8 cellular contexts compared by ENCODE assay signal in genomic region chr19:2168619-2169424, GRCh38. TPM values are rescaled to one million over a fixed set of nuclear protein-coding genes. Genes with fewer than 3 reads are reported as not detected.
DNase-seq lines count a peak whose midpoint lies in the region; ATAC-seq, FAIRE-seq and TF ChIP-seq lines count a peak whose summit lies in the region.

No MANE protein-coding gene starts in this region.

- ATAC-seq in GM19468 (IDR thresholded peaks at IDR 0.05; ENCODE audit: extremely low read depth, unreplicated experiment): peak; percentile 15

- intact Hi-C loops in breast epithelium (cut with DNase I; ENCODE audit: low total_unique reads): loop anchor here (10.0 kb wide), 1 partner anchor 106 kb away; no protein-coding TSS in a partner anchor

- peak overlapping the region; percentile 91 to 92 for H3K27ac ChIP-seq in breast epithelium
- H3K27ac ChIP-seq in keratinocyte (ENCODE audit: control insufficient read depth, insufficient read depth, low read length): peak overlapping the region; percentile 48

- no peak for TF ChIP-seq POLR2A in breast epithelium (IDR thresholded peaks at IDR 0.05)

- H3K79me2 ChIP-seq in keratinocyte (ENCODE audit: control insufficient read depth, insufficient read depth, low read length): peaks cover 83% of the 10 kb centered on the region

- FAIRE-seq in HTR-8/SVneo (lab: Jason Lieb, UNC): peak; percentile 87
- FAIRE-seq in keratinocyte (lab: Jason Lieb, UNC): peak; percentile 66

- H2AFZ ChIP-seq in keratinocyte (ENCODE audit: control insufficient read depth, low read length): no peak overlapping the region

- H4K20me1 ChIP-seq in keratinocyte (ENCODE audit: control insufficient read depth, extremely low read depth, insufficient read depth, low read length): peaks cover 36% of the 10 kb centered on the region

- peak overlapping the region; percentile 55 for H3K4me2 ChIP-seq in keratinocyte (ENCODE audit: control insufficient read depth, extremely low read depth, insufficient read depth, low read depth, low read length)

- TF ChIP-seq CTCF in breast epithelium (IDR thresholded peaks at IDR 0.05): no peak
- no peak for TF ChIP-seq CTCF in keratinocyte (optimal IDR thresholded peaks at IDR 0.05 in 1 of 3, IDR thresholded peaks at IDR 0.05 in 1 of 3, conservative IDR thresholded peaks at IDR 0.05 in 1 of 3; ENCODE audit: extremely low read depth in 1 of 3, insufficient read depth in 2 of 3, low read length in 3 of 3)

- peaks cover 11 to 28% of the 10 kb centered on the region in 2 donors for H3K4me1 ChIP-seq in breast epithelium
- H3K4me1 ChIP-seq in keratinocyte (ENCODE audit: control insufficient read depth, extremely low read depth, insufficient read depth, low read length): peaks cover 31% of the 10 kb centered on the region

- dilution Hi-C loops in keratinocyte (cut with MboI; ENCODE audit: extremely low pct_ligation_motif_present, low sequenced_read_pairs): no loop called here

- H3K4me3 ChIP-seq in breast epithelium: peak overlapping the region in 2 of 3 donors; percentile 3 to 48
- H3K4me3 ChIP-seq in keratinocyte (ENCODE audit: control insufficient read depth in 2 of 3, extremely low read depth in 1 of 3, insufficient read depth in 2 of 3, low read depth in 1 of 3, low read length in 3 of 3): no peak overlapping the region

- H3K27me3 ChIP-seq in breast epithelium (no peaks in the 10 kb centered on the region), keratinocyte (ENCODE audit: control insufficient read depth, extremely low read depth, insufficient read depth, low read length) (no peaks in the 10 kb centered on the region)

- peaks cover 2% of the 10 kb centered on the region for H3K9me1 ChIP-seq in keratinocyte (ENCODE audit: control insufficient read depth, extremely low read depth, insufficient read depth, low read length)

- DNase-seq in COLO668 (lab: John Stamatoyannopoulos, UW; ENCODE audit: unreplicated experiment): peak; percentile 87
- peak; percentile 93 for DNase-seq in HTR-8/SVneo (ENCODE audit: insufficient read length, low spot score)
- DNase-seq in UCSD-AML1 (lab: John Stamatoyannopoulos, UW; ENCODE audit: unreplicated experiment): peak; percentile 89
- peak; percentile 95 to 96 for DNase-seq in breast epithelium (ENCODE audit: low spot score in 2 of 2)
- peak; percentile 92 for DNase-seq in keratinocyte (ENCODE audit: low read depth, low spot score)
- DNase-seq in stimulated activated CD4-positive, alpha-beta T cell treated with anti-CD3 and anti-CD28 coated beads, Interleukin-12 subunit alpha, Interleukin-12 subunit beta, amount 100 ng/mL, for 4 hours: peak; percentile 66
- no peak for DNase-seq in COR-L47 (lab: John Stamatoyannopoulos, UW)

- H3K36me3 ChIP-seq in breast epithelium (no peaks in the 10 kb centered on the region), keratinocyte (ENCODE audit: control insufficient read depth in 2 of 2, extremely low read depth in 1 of 2, insufficient read depth in 2 of 2, low read length in 2 of 2) (peaks cover 0 to 6% of the 10 kb centered on the region in 2 experiments)

- H3K9ac ChIP-seq in keratinocyte (ENCODE audit: control insufficient read depth, extremely low read depth, insufficient read depth, low read length): peak overlapping the region; percentile 13

- no peaks in the 10 kb centered on the region for H3K9me3 ChIP-seq in breast epithelium
- H3K9me3 ChIP-seq in keratinocyte (ENCODE audit: control insufficient read depth, low read depth, low read length): no peaks in the 10 kb centered on the region

RNA-seq across cellular contexts. Expression of gene DOT1L, which starts 5.1 kb away (rescaled TPM):
- total RNA-seq in breast epithelium: 10 to 100 TPM in 1 of 3 donors, 1 to 10 TPM in 2; 7.7 to 10.2 (median 8.0) TPM
- 3.0 to 4.6 TPM (median 3.3 TPM) in 3 replicates for polyA plus RNA-seq in keratinocyte
- polyA plus RNA-seq in keratinocyte (2011; ENCODE audit: low read depth): 14.9 TPM
- polyA plus RNA-seq in keratinocyte (2011; cell fraction: cytosol; rRNA removed): 2.0 and 3.4 TPM in 2 replicates
- 7.6 and 9.5 TPM in 2 replicates for polyA plus RNA-seq in keratinocyte (2011; cell fraction: nucleus; rRNA removed)
- 6.4 and 6.8 TPM in 2 replicates for polyA plus RNA-seq in keratinocyte (2012; ENCODE audit: low replicate concordance)
- polyA minus RNA-seq in keratinocyte: 6.0 to 24.1 TPM (median 7.4 TPM) in 3 replicates
- polyA minus RNA-seq in keratinocyte (2011; cell fraction: cytosol; rRNA and poly(A)+ RNA removed): 5.9 TPM
- polyA minus RNA-seq in keratinocyte (2011; cell fraction: nucleus; rRNA and poly(A)+ RNA removed): 8.8 and 10.9 TPM in 2 replicates

RNA-seq across cellular contexts. Expression of gene AP3D1, which starts 17.5 kb away (rescaled TPM):
- 10 to 100 TPM; 53.6 to 68.5 (median 54.0) TPM for total RNA-seq in breast epithelium
- 51.1 to 108 TPM (median 56.1 TPM) in 3 replicates for polyA plus RNA-seq in keratinocyte
- polyA plus RNA-seq in keratinocyte (2011; ENCODE audit: low read depth): 61.5 TPM
- polyA plus RNA-seq in keratinocyte (2011; cell fraction: cytosol; rRNA removed): 89.9 and 126 TPM in 2 replicates
- 163 and 205 TPM in 2 replicates for polyA plus RNA-seq in keratinocyte (2011; cell fraction: nucleus; rRNA removed)
- 66.6 and 121 TPM in 2 replicates for polyA plus RNA-seq in keratinocyte (2012; ENCODE audit: low replicate concordance)
- polyA minus RNA-seq in keratinocyte: 113 to 554 TPM (median 119 TPM) in 3 replicates
- polyA minus RNA-seq in keratinocyte (2011; cell fraction: cytosol; rRNA and poly(A)+ RNA removed): 91.5 TPM
- polyA minus RNA-seq in keratinocyte (2011; cell fraction: nucleus; rRNA and poly(A)+ RNA removed): 90.5 and 127 TPM in 2 replicates

Comparison
In these comparisons a context has a peak if more than half of its experiments do, and no peak if none do; other contexts are left out.
1. H3K4me3 ChIP-seq: peak in breast epithelium (2 of 3); none in keratinocyte (0 of 3).